27 cellular contexts compared by ENCODE assay signal in genomic region chr1:36503159-36503558, GRCh38.
"Had no signal": no experiment of that assay in that cellular context is flagged by ENCODE, and none has a peak within 500 bp of the region (broad histone marks: within the 10 kb centered on the region; RNA-seq: fewer than 3 reads in every experiment).

No MANE protein-coding gene starts in this region.

- DNase-seq: stimulated activated CD4-positive, alpha-beta T cell treated with anti-CD3 and anti-CD28 coated beads, Interleukin-2, amount 100 ng/mL, for 48 hours; stimulated activated CD4-positive, alpha-beta T cell treated with anti-CD3 and anti-CD28 coated beads, Interleukin-4, amount 100 ng/mL, for 1 hour; stimulated activated CD4-positive, alpha-beta T cell treated with anti-CD3 and anti-CD28 coated beads, Interleukin-4, amount 100 ng/mL, for 24 hours; stimulated activated CD4-positive, alpha-beta T cell treated with anti-CD3 and anti-CD28 coated beads, Interleukin-4, amount 100 ng/mL, for 4 hours; stimulated activated CD8-positive, alpha-beta memory T cell treated with anti-CD3 and anti-CD28 coated beads, Interleukin-4, amount 100 ng/mL, for 48 hours; stimulated activated naive B cell treated with anti-CD40 and anti-IgM and Interleukin-4, amounts not matched to agents 10 μg/mL and 1 μg/mL and 100 μg/mL, for 72 hours; stimulated activated naive CD4-positive, alpha-beta T cell; stimulated activated naive CD4-positive, alpha-beta T cell treated with Interleukin-2 at 50 U/mL for 16 hours; stimulated activated naive CD8-positive, alpha-beta T cell treated with anti-CD3 and anti-CD28 coated beads, Interleukin-15, amount 100 ng/mL, for 72 hours; stimulated activated naive CD8-positive, alpha-beta T cell treated with anti-CD3 and anti-CD28 coated beads, Interleukin-15, Interleukin-2, amounts not matched to agents 100 U/mL and 50 U/mL, for 24 hours; stomach; substantia nigra; testis; thyroid gland; tibial artery; transverse colon; trophoblast cell; upper lobe of left lung; upper lobe of right lung; uterus had no signal

- H3K27ac ChIP-seq: stomach, suprapubic skin, testis, thoracic aorta, thyroid gland, tibial artery, tibial nerve, transverse colon, upper lobe of left lung, upper lobe of right lung, uterus, vagina had no signal

- ATAC-seq: stimulated activated effector memory CD8-positive, alpha-beta T cell treated with anti-CD3 and anti-CD28 coated beads, Interleukin-12 subunit alpha, Interleukin-12 subunit beta, amount 100 ng/mL, for 72 hours; stimulated activated memory B cell treated with anti-CD40 and anti-IgM and Interleukin-4, amounts not matched to agents 10 μg/mL and 1 μg/mL and 100 μg/mL, for 72 hours; stimulated activated naive B cell treated with anti-CD40 and anti-IgM and Interleukin-4, amounts not matched to agents 10 μg/mL and 1 μg/mL and 100 μg/mL, for 72 hours; stimulated activated naive CD8-positive, alpha-beta T cell treated with anti-CD3 and anti-CD28 coated beads, Interleukin-15, amount 100 ng/mL, for 72 hours; stimulated activated naive CD8-positive, alpha-beta T cell treated with anti-CD3 and anti-CD28 coated beads, Interleukin-15, Interleukin-2, amounts not matched to agents 100 U/mL and 50 U/mL, for 24 hours; upper lobe of right lung had no signal

- FAIRE-seq: urothelium cell line had no signal

- H3K9me3 ChIP-seq: stomach, suprapubic skin, testis, thoracic aorta, thyroid gland, tibial artery, tibial nerve, transverse colon, upper lobe of left lung, upper lobe of right lung, uterus, vagina had no signal

- H3K4me3 ChIP-seq: stomach, suprapubic skin, testis, thoracic aorta, thyroid gland, tibial artery, tibial nerve, transverse colon, upper lobe of left lung, upper lobe of right lung, uterus, vagina had no signal

- H3K4me1 ChIP-seq: stomach, suprapubic skin, testis, thyroid gland, tibial artery, tibial nerve, transverse colon, upper lobe of left lung, upper lobe of right lung, uterus, vagina had no signal

- H3K36me3 ChIP-seq: stomach, suprapubic skin, thoracic aorta, thyroid gland, tibial artery, tibial nerve, transverse colon, upper lobe of left lung, upper lobe of right lung, uterus, vagina had no signal

- H3K27me3 ChIP-seq: testis, thyroid gland, tibial nerve, upper lobe of left lung, uterus, vagina had no signal
